ENCODE assay signal across 7 cellular contexts in genomic region chr1:117368116-117369108, GRCh38. TPM values are rescaled to one million over a fixed set of nuclear protein-coding genes. Genes with fewer than 3 reads are reported as not detected.
DNase-seq lines count a peak whose midpoint lies in the region; ATAC-seq and TF ChIP-seq lines count a peak whose summit lies in the region.

No MANE protein-coding gene starts in this region.

- intact Hi-C loops in natural killer cell (cut with micrococcal nuclease): loop anchor here (5.0 kb wide), 1 partner anchor 239 kb away; the partner anchor contains the start of gene TENT5C

- peak; percentile 15 for DNase-seq in RPMI7951 (ENCODE audit: low read depth)
- no peak for DNase-seq in effector memory CD8-positive, alpha-beta T cell
- no peak for DNase-seq in natural killer cell
- no peak for DNase-seq in COLO668 (lab: John Stamatoyannopoulos, UW; ENCODE audit: unreplicated experiment)
- no peak for DNase-seq in LoVo (ENCODE audit: low spot score)

- H4K20me1 ChIP-seq in DOHH2 (ENCODE audit: control insufficient read depth, insufficient read depth, low read depth, low read length): peaks cover 9% of the 10 kb centered on the region

- H3K36me3 ChIP-seq in DOHH2 (ENCODE audit: control insufficient read depth, low read length): peaks cover 2% of the 10 kb centered on the region; the same call in 1 of the 2 replicates

- TF ChIP-seq CTCF in DOHH2 (IDR thresholded peaks at IDR 0.05; ENCODE audit: low read depth, low read length, poor library complexity, severe bottlenecking) (no peak), natural killer cell (IDR thresholded peaks at IDR 0.05) (no peak)

- peaks cover 23% of the 10 kb centered on the region for H3K36me3 Mint-ChIP-seq in effector memory CD8-positive, alpha-beta T cell (ENCODE audit: insufficient read depth)
- no peaks in the 10 kb centered on the region for H3K36me3 Mint-ChIP-seq in natural killer cell

- peak overlapping the region; percentile 85 for H3K4me3 ChIP-seq in DOHH2 (ENCODE audit: low read length)

- peaks cover 32% of the 10 kb centered on the region for H3K4me1 ChIP-seq in DOHH2 (ENCODE audit: control insufficient read depth, low read length)

- no peaks in the 10 kb centered on the region for H3K27me3 Mint-ChIP-seq in effector memory CD8-positive, alpha-beta T cell
- no peaks in the 10 kb centered on the region for H3K27me3 Mint-ChIP-seq in natural killer cell (ENCODE audit: low read depth in 2 of 2)

- ATAC-seq in GM21576 (IDR thresholded peaks at IDR 0.05; ENCODE audit: unreplicated experiment) (peak; percentile 26), natural killer cell (no peak)
- no peak for ATAC-seq in effector memory CD8-positive, alpha-beta T cell (replicated peaks)

- no peaks in the 10 kb centered on the region for H3K27me3 ChIP-seq in DOHH2 (ENCODE audit: control insufficient read depth, low read length)

- peaks cover 74% of the 10 kb centered on the region for H3K79me2 ChIP-seq in DOHH2 (ENCODE audit: control insufficient read depth, low read length)

- peak overlapping the region; percentile 93 to 95 for H3K4me3 Mint-ChIP-seq in effector memory CD8-positive, alpha-beta T cell
- peak overlapping the region; percentile 96 for H3K4me3 Mint-ChIP-seq in natural killer cell

- peak overlapping the region; percentile 82 for H3K4me2 ChIP-seq in DOHH2 (ENCODE audit: low read length)

- H3K9me3 Mint-ChIP-seq in effector memory CD8-positive, alpha-beta T cell: no peaks in the 10 kb centered on the region
- H3K9me3 Mint-ChIP-seq in natural killer cell: no peaks in the 10 kb centered on the region

- H3F3A ChIP-seq in DOHH2 (ENCODE audit: control insufficient read depth, insufficient read depth): no peaks in the 10 kb centered on the region

- no peaks in the 10 kb centered on the region for H3K9me2 ChIP-seq in DOHH2 (replicated peaks; ENCODE audit: control insufficient read depth, low read length)

- H3K27ac ChIP-seq in DOHH2 (ENCODE audit: low read depth, low read length): no peak overlapping the region

- H3K4me1 Mint-ChIP-seq in effector memory CD8-positive, alpha-beta T cell (ENCODE audit: low read depth in 2 of 2): peaks cover 50 to 62% of the 10 kb centered on the region in 2 donors
- peaks cover 65 to 66% of the 10 kb centered on the region in 2 donors for H3K4me1 Mint-ChIP-seq in natural killer cell

- H3K9me3 ChIP-seq in DOHH2 (ENCODE audit: control insufficient read depth, insufficient read depth, low read length): no peaks in the 10 kb centered on the region

- H3K27ac Mint-ChIP-seq in effector memory CD8-positive, alpha-beta T cell: peak overlapping the region; percentile 94 to 98
- peak overlapping the region; percentile 89 to 94 for H3K27ac Mint-ChIP-seq in natural killer cell

RNA-seq across cellular contexts. Expression of gene MAN1A2, which starts 1.2 kb away (rescaled TPM):
- total RNA-seq in RPMI7951 (2014; rRNA removed; shearing (Covaris generic)): 25.0 and 30.9 TPM in 2 replicates
- total RNA-seq in natural killer cell: 10 to 100 TPM; 75.5 to 90.0 (median 87.1) TPM
